Comparison of ENCODE assay signal across 8 cellular contexts in genomic region chr4:174521800-174522182, GRCh38. TPM values are rescaled to one million over a fixed set of nuclear protein-coding genes. Genes with fewer than 3 reads are reported as not detected.
DNase-seq lines count a peak whose midpoint lies in the region; ATAC-seq and TF ChIP-seq lines count a peak whose summit lies in the region.

No MANE protein-coding gene starts in this region.

- intact Hi-C loops in body of pancreas (cut with DNase I), result no loop called here

- ATAC-seq in HG02642 (IDR thresholded peaks at IDR 0.05; ENCODE audit: poor library complexity, unreplicated experiment), result peak; percentile 45
- ATAC-seq in body of pancreas, result peak; percentile 56
- no peak for ATAC-seq in thoracic aorta (ENCODE audit: insufficient number of reproducible peaks, low FRiP score, low read depth)

- DNase-seq in NCI-H2227 (lab: John Stamatoyannopoulos, UW; ENCODE audit: unreplicated experiment) (peak; percentile 6), NCI-H2227 treated with DMSO at 0.1 percent for 48 hours (lab: John Stamatoyannopoulos, UW) (no peak), NCI-H526 treated with DMSO at 0.1 percent for 48 hours (lab: John Stamatoyannopoulos, UW) (peak; percentile 45), body of pancreas (peak in 3 of 4 donors; percentile 3 to 33 (median 16)), left kidney (ENCODE audit: low read depth, low spot score) (peak; percentile 70), thoracic aorta (ENCODE audit: low spot score) (no peak), kidney glomerular epithelial cell (lab: John Stamatoyannopoulos, UW) (no peak)

- TF ChIP-seq CTCF in body of pancreas (IDR thresholded peaks at IDR 0.05) (no peak), thoracic aorta (IDR thresholded peaks at IDR 0.05) (no peak)

- H3K27ac ChIP-seq in body of pancreas, result no peak overlapping the region
- no peak overlapping the region for H3K27ac ChIP-seq in thoracic aorta

- no peaks in the 10 kb centered on the region for H3K9me3 ChIP-seq in body of pancreas
- no peaks in the 10 kb centered on the region for H3K9me3 ChIP-seq in thoracic aorta

- H3K4me1 ChIP-seq in body of pancreas, result peaks cover 11% of the 10 kb centered on the region
- peaks cover 2 to 22% of the 10 kb centered on the region in 2 donors for H3K4me1 ChIP-seq in thoracic aorta (ENCODE audit: control insufficient read depth in 1 of 2, low read depth in 2 of 2)

- H3K27me3 ChIP-seq in body of pancreas (no peaks in the 10 kb centered on the region), thoracic aorta (replicated peaks; ENCODE audit: insufficient read depth) (no peaks in the 10 kb centered on the region)

- TF ChIP-seq POLR2A in body of pancreas (IDR thresholded peaks at IDR 0.05), result no peak

- 0 to 1% methylated on average over 11 to 12 of the region's 12 CpGs for WGBS in body of pancreas, 2 donors

- H3K4me3 ChIP-seq in body of pancreas (peak overlapping the region in 1 of 2 donors; percentile 46), thoracic aorta (peak overlapping the region; percentile 78)

- H3K36me3 ChIP-seq in body of pancreas (replicated peaks in 1 of 2; ENCODE audit: insufficient read depth in 1 of 2, low read depth in 2 of 2) (no peaks in the 10 kb centered on the region), thoracic aorta (no peaks in the 10 kb centered on the region)

RNA-seq across cellular contexts. Expression of gene HPGD, which starts 0.5 kb away (rescaled TPM):
- total RNA-seq in body of pancreas (1 to 10 TPM in 1 of 2 donors, under 1 TPM in 1; 0.33 to 9.1 TPM), thoracic aorta (1 to 10 TPM; 3.4 to 6.5 TPM)

Comparison
In these comparisons a context has a peak if more than half of its experiments do, and no peak if none do; other contexts are left out.
1. DNase-seq: peak in NCI-H2227 (single experiment), NCI-H526 treated with DMSO at 0.1 percent for 48 hours (single experiment), body of pancreas (3 of 4) and left kidney (single experiment); none in NCI-H2227 treated with DMSO at 0.1 percent for 48 hours (single experiment), thoracic aorta (single experiment) and kidney glomerular epithelial cell (single experiment).